In genomic region chr2:207693641-207694249, GRCh38 we compare ENCODE assay signal across 22 cellular contexts.
"Had no signal": no experiment of that assay in that cellular context is flagged by ENCODE, and none has a peak within 500 bp of the region (broad histone marks: within the 10 kb centered on the region; RNA-seq: fewer than 3 reads in every experiment).

No MANE protein-coding gene starts in this region.

- H3K27me3 ChIP-seq: adrenal gland, SJSA1 had no signal

- DNase-seq: activated CD4-positive, alpha-beta T cell treated with anti-CD3 and anti-CD28 coated beads for 4 hours; activated CD8-positive, alpha-beta memory T cell treated with anti-CD3 and anti-CD28 coated beads, Interleukin-2, amount 50 U/mL, for 48 hours; activated CD8-positive, alpha-beta T cell treated with anti-CD3 and anti-CD28 coated beads, Interleukin-2, amount 10 ng/mL, durations not matched to agents 7 days and 5 days; activated naive CD4-positive, alpha-beta T cell treated with anti-CD3 and anti-CD28 coated beads, Interleukin-2, amount 50 U/mL, for 16 hours; activated naive CD8-positive, alpha-beta T cell treated with anti-CD3 and anti-CD28 coated beads, Interleukin-2, amount 10 ng/mL, durations not matched to agents 7 days and 5 days; activated T-cell treated with anti-CD3 and anti-CD28 coated beads, Interleukin-2, amount 50 U/mL, for 1 hour; adrenal gland; anterior cingulate cortex; KG1; NCI-H1048; NCI-H1417; NCI-H1930; NCI-H2107; NCI-H2171 treated with DMSO at 0.1 percent for 48 hours; NCI-H226; NCI-H526 treated with DMSO at 0.1 percent for 48 hours; NK-92 treated with Interleukin-12 subunit alpha and Interleukin-12 subunit beta, amount 100 ng/mL, for 24 hours; OCI-M1; SHP77 had no signal

- H3K27ac ChIP-seq: adrenal gland, SJSA1 had no signal

- H3K4me3 ChIP-seq: adrenal gland, SJSA1 had no signal

- FAIRE-seq: RCC 7860 had no signal

- ATAC-seq: activated CD4-positive, CD25-positive, alpha-beta regulatory T cell treated with anti-CD3 and anti-CD28 coated beads, Interleukin-2, amount 50 U/mL, for 24 hours; activated CD8-positive, alpha-beta T cell treated with anti-CD3 and anti-CD28 coated beads, Interleukin-2, amount 10 ng/mL, durations not matched to agents 7 days and 5 days had no signal

- H3K4me1 ChIP-seq: adrenal gland, SJSA1 had no signal

- H3K36me3 ChIP-seq: adrenal gland, SJSA1 had no signal

- H3K9me3 ChIP-seq: adrenal gland, SJSA1 had no signal
